In genomic region chr1:28885472-28885877, GRCh38 we compare ENCODE assay signal across 10 cellular contexts. TPM values are rescaled to one million over a fixed set of nuclear protein-coding genes. Genes with fewer than 3 reads are reported as not detected.
A peak's percentile ranks its signal among the peaks of the same experiment; 100 is the strongest.
DNase-seq lines count a peak whose midpoint lies in the region; ATAC-seq, FAIRE-seq and TF ChIP-seq lines count a peak whose summit lies in the region.
"Had no signal": no experiment of that assay in that cellular context is flagged by ENCODE, and none has a peak within 500 bp of the region (broad histone marks: within the 10 kb centered on the region; RNA-seq: fewer than 3 reads in every experiment).

No MANE protein-coding gene starts in this region.

- H3K4me1 Mint-ChIP-seq in MCF 10A (ENCODE audit: insufficient read depth, unreplicated experiment) (peaks cover 40% of the 10 kb centered on the region), type B pancreatic cell (ENCODE audit: unreplicated experiment) (peaks cover 30% of the 10 kb centered on the region)
- H3K4me1 Mint-ChIP-seq in activated CD4-positive, alpha-beta memory T cell treated with anti-CD3 and anti-CD28 coated beads for 36 hours (ENCODE audit: low read depth), result peaks cover 55% of the 10 kb centered on the region

- TF ChIP-seq RAD21 in HepG2 (CRISPR knock-in tag; IDR thresholded peaks at IDR 0.05), result no peak

- no TSS peak for BruUV-seq in MCF 10A (replicated peaks; lab: Mats Ljungman, UMichigan)
- BruUV-seq in HepG2 (replicated peaks; lab: Mats Ljungman, UMichigan), result no TSS peak

- TF ChIP-seq CTCF in MCF 10A (IDR thresholded peaks at IDR 0.05; ENCODE audit: unreplicated experiment) (no peak), breast epithelium (IDR thresholded peaks at IDR 0.05) (no peak), HepG2 (CRISPR knock-in tag; IDR thresholded peaks at IDR 0.05) (no peak), type B pancreatic cell (conservative IDR thresholded peaks at IDR 0.05) (no peak)

- POLR2A ChIA-PET in MCF 10A (lab: Yijun Ruan, JAX), result interaction anchor here (0.6 to 3.2 kb wide), 10 partner anchors 17 to 1488 kb away, joined by 3 to 22 read pairs (median 4); partner anchors contain the start of genes EPB41, SRSF4 and YTHDF2
- POLR2A ChIA-PET in activated CD4-positive, alpha-beta memory T cell treated with anti-CD3 and anti-CD28 coated beads for 36 hours (lab: Charles Lee), result interaction anchor here (0.9 to 1.4 kb wide), 2 partner anchors 149 to 237 kb away, joined by 4 read pairs; partner anchors contain the start of genes RNU11 and YTHDF2
- POLR2A ChIA-PET in HepG2 (lab: Yijun Ruan, JAX), result interaction anchor here (0.9 to 2.0 kb wide), 6 partner anchors 29 to 301 kb away, joined by 3 to 12 read pairs (median 6); partner anchors contain the start of genes EPB41, RNU11 and SRSF4

- no peak for FAIRE-seq in HepG2 (lab: Jason Lieb, UNC)
- FAIRE-seq: endometrium had no signal

- H3K9me3 Mint-ChIP-seq in MCF 10A (ENCODE audit: unreplicated experiment) (no peaks in the 10 kb centered on the region), type B pancreatic cell (no peaks in the 10 kb centered on the region)
- H3K9me3 Mint-ChIP-seq in activated CD4-positive, alpha-beta memory T cell treated with anti-CD3 and anti-CD28 coated beads for 36 hours, result no peaks in the 10 kb centered on the region

- H3K4me3 ChIP-seq in breast epithelium, result no peak overlapping the region
- no peak overlapping the region for H3K4me3 ChIP-seq in HepG2 (replicated peaks in 1 of 3; ENCODE audit: insufficient read depth in 1 of 3, low read depth in 2 of 3, low read length in 3 of 3)
- H3K4me3 ChIP-seq: Peyer's patch had no signal

- no peak overlapping the region for H3K4me3 Mint-ChIP-seq in MCF 10A (ENCODE audit: unreplicated experiment)
- no peak overlapping the region for H3K4me3 Mint-ChIP-seq in activated CD4-positive, alpha-beta memory T cell treated with anti-CD3 and anti-CD28 coated beads for 36 hours
- peak overlapping the region; percentile 89 for H3K4me3 Mint-ChIP-seq in type B pancreatic cell

- H3K27ac Mint-ChIP-seq in MCF 10A (ENCODE audit: low read depth, unreplicated experiment) (peak overlapping the region; percentile 89), type B pancreatic cell (peak overlapping the region; percentile 86)
- no peak overlapping the region for H3K27ac Mint-ChIP-seq in activated CD4-positive, alpha-beta memory T cell treated with anti-CD3 and anti-CD28 coated beads for 36 hours

- H3K27me3 Mint-ChIP-seq in MCF 10A (ENCODE audit: insufficient read depth, unreplicated experiment), result no peaks in the 10 kb centered on the region
- H3K27me3 Mint-ChIP-seq in activated CD4-positive, alpha-beta memory T cell treated with anti-CD3 and anti-CD28 coated beads for 36 hours, result no peaks in the 10 kb centered on the region
- H3K27me3 Mint-ChIP-seq in type B pancreatic cell, result peaks cover 17% of the 10 kb centered on the region

- DNase-seq in MCF 10A (ENCODE audit: unreplicated experiment) (no peak), breast epithelium (ENCODE audit: low spot score in 2 of 2) (no peak), HepG2 (ENCODE audit: low spot score) (no peak), type B pancreatic cell (ENCODE audit: extremely low spot score, unreplicated experiment) (no peak)
- DNase-seq in activated CD4-positive, alpha-beta memory T cell treated with anti-CD3 and anti-CD28 coated beads for 36 hours, result peak; percentile 13

- peaks cover 13% of the 10 kb centered on the region for H3K79me2 ChIP-seq in HepG2 (ENCODE audit: insufficient read depth, low read length)

- in situ Hi-C loops in HepG2 (cut with HindIII; ENCODE audit: extremely low pct_ligation_motif_present, low pct_unique_long_range_greater_than_20kb), result loop anchor here (10.0 kb wide), 2 partner anchors 99 to 239 kb away; partner anchors contain the start of gene TMEM200B

- no peaks in the 10 kb centered on the region for H3K36me3 Mint-ChIP-seq in MCF 10A (ENCODE audit: insufficient read depth, unreplicated experiment)
- peaks cover 1% of the 10 kb centered on the region for H3K36me3 Mint-ChIP-seq in activated CD4-positive, alpha-beta memory T cell treated with anti-CD3 and anti-CD28 coated beads for 36 hours
- no peaks in the 10 kb centered on the region for H3K36me3 Mint-ChIP-seq in type B pancreatic cell

- intact Hi-C loops in MCF 10A (cut with micrococcal nuclease) (loop anchor here (10.0 kb wide), 1 partner anchor 1819 kb away; no protein-coding TSS in a partner anchor), breast epithelium (cut with DNase I; ENCODE audit: low total_unique reads) (loop anchor here (10.0 kb wide), 1 partner anchor 149 kb away; no protein-coding TSS in a partner anchor), HepG2 (cut with micrococcal nuclease; ENCODE audit: unreplicated experiment) (loop anchor here (5.0 to 10.0 kb wide), 2 partner anchors 239 to 297 kb away; partner anchors contain the start of genes SRSF4 and TMEM200B)
- intact Hi-C loops in activated CD4-positive, alpha-beta memory T cell treated with anti-CD3 and anti-CD28 coated beads for 36 hours (cut with micrococcal nuclease), result loop anchor here (1.0 to 5.0 kb wide), 7 partner anchors 29 to 378 kb away; partner anchors contain the start of genes EPB41, RCC1 and SRSF4

- H3K27ac ChIP-seq in breast epithelium, result peak overlapping the region in 1 of 2 donors; percentile 6
- peak overlapping the region; percentile 33 for H3K27ac ChIP-seq in HepG2 (ENCODE audit: extremely low read length, insufficient read depth, low read length)

- TF ChIP-seq POLR2A in breast epithelium (IDR thresholded peaks at IDR 0.05), result no peak
- TF ChIP-seq POLR2A in HepG2 (IDR thresholded peaks at IDR 0.05; ENCODE audit: insufficient read depth in 1 of 2, low read depth in 2 of 2, low read length in 2 of 2), result no peak

- no peaks in the 10 kb centered on the region; the same call in 1 of the 2 replicates for H4K20me1 ChIP-seq in HepG2 (ENCODE audit: insufficient read depth, low read length)

- CTCF ChIA-PET in MCF 10A (lab: Yijun Ruan, JAX) (interaction anchor here (0.6 to 11.8 kb wide), 5 partner anchors 37 to 348 kb away, joined by 3 to 311 read pairs (median 6); no protein-coding TSS in a partner anchor), HepG2 (lab: Yijun Ruan, JAX; ENCODE audit: low intra/inter-chr PET ratio, low total read pairs) (no interaction called here)
- CTCF ChIA-PET in activated CD4-positive, alpha-beta memory T cell treated with anti-CD3 and anti-CD28 coated beads for 36 hours (lab: Charles Lee), result interaction anchor here (0.7 to 4.0 kb wide), 10 partner anchors 28 to 317 kb away, joined by 3 to 71 read pairs (median 6); partner anchors contain the start of genes EPB41 and SRSF4

- no peaks in the 10 kb centered on the region for H3K4me1 ChIP-seq in breast epithelium
- H3K4me1 ChIP-seq in HepG2 (ENCODE audit: insufficient read depth, low read length), result peaks cover 46% of the 10 kb centered on the region

- no peak for TF ChIP-seq EP300 in HepG2 (IDR thresholded peaks at IDR 0.05; ENCODE audit: low read depth in 2 of 2, low read length in 2 of 2)
- no peak for TF ChIP-seq EP300 in HepG2 (CRISPR knock-in tag; IDR thresholded peaks at IDR 0.05; ENCODE audit: borderline replicate concordance)

- H3K27me3 ChIP-seq in breast epithelium, result no peaks in the 10 kb centered on the region
- no peaks in the 10 kb centered on the region; a peak in 1 of 5 replicates for H3K27me3 ChIP-seq in HepG2 (ENCODE audit: control insufficient read depth in 1 of 2, insufficient read depth in 2 of 2, low read length in 2 of 2)
- H3K27me3 ChIP-seq: Peyer's patch had no signal

- H3K36me3 ChIP-seq in breast epithelium (no peaks in the 10 kb centered on the region), HepG2 (replicated peaks in 1 of 2; ENCODE audit: control insufficient read depth in 1 of 2, insufficient read depth in 2 of 2, low read length in 2 of 2) (no peaks in the 10 kb centered on the region)
- H3K36me3 ChIP-seq: Peyer's patch had no signal

- ATAC-seq in HepG2 (no peak), HG03457 (IDR thresholded peaks at IDR 0.05; ENCODE audit: unreplicated experiment) (no peak), HG03139 (IDR thresholded peaks at IDR 0.05; ENCODE audit: unreplicated experiment) (no peak), GM19023 (IDR thresholded peaks at IDR 0.05; ENCODE audit: unreplicated experiment) (no peak)

- 86% methylated on average over 7 of the region's 7 CpGs for WGBS in HepG2 (ENCODE audit: low lambda C conversion rate)

- H3K9me3 ChIP-seq in breast epithelium, result no peaks in the 10 kb centered on the region
- H3K9me3 ChIP-seq in HepG2 (ENCODE audit: low read length), result no peaks in the 10 kb centered on the region
- H3K9me3 ChIP-seq: Peyer's patch had no signal

- peak overlapping the region; percentile 83; the same call in 1 of the 2 replicates for H3K4me2 ChIP-seq in HepG2 (ENCODE audit: low read depth, low read length)

- no peak overlapping the region for H3K9ac ChIP-seq in HepG2 (ENCODE audit: insufficient read depth, low read depth, low read length)

- no peak overlapping the region for H2AFZ ChIP-seq in HepG2 (ENCODE audit: low read length)

RNA-seq across cellular contexts. Expression of gene EPB41, which starts 28.9 kb away (rescaled TPM):
- 15.0 and 23.0 TPM in 2 replicates for total RNA-seq in MCF 10A (2022)
- total RNA-seq in breast epithelium, result 10 to 100 TPM; 36.2 to 67.2 (median 51.8) TPM
- 10 to 100 TPM; 67.6 to 71.0 TPM for total RNA-seq in activated CD4-positive, alpha-beta memory T cell treated with anti-CD3 and anti-CD28 coated beads for 36 hours
- 34.5 and 51.4 TPM in 2 replicates for total RNA-seq in HepG2 (2016; rRNA removed; fragmentation: Illumina TruSeq; extraction: Trizol)
- total RNA-seq in HepG2 (2016; cell fraction: cytosol; rRNA removed; fragmentation: Illumina TruSeq; extraction: Trizol; ENCODE audit: low read depth), result 9.0 and 9.5 TPM in 2 replicates
- 34.2 and 48.2 TPM in 2 replicates for total RNA-seq in HepG2 (2016; cell fraction: insoluble cytoplasmic fraction; rRNA removed; fragmentation: Illumina TruSeq; extraction: Trizol)
- 15.6 and 16.3 TPM in 2 replicates for total RNA-seq in HepG2 (2016; cell fraction: membrane; rRNA removed; fragmentation: Illumina TruSeq; extraction: Trizol)
- total RNA-seq in HepG2 (2016; cell fraction: nucleus; rRNA removed; fragmentation: Illumina TruSeq; extraction: Trizol), result 27.9 and 32.7 TPM in 2 replicates
- 38.5 and 46.7 TPM in 2 replicates for polyA plus RNA-seq in HepG2 (2011; rRNA removed)
- polyA plus RNA-seq in HepG2 (2011; cell fraction: cytosol; rRNA removed), result 23.2 and 32.0 TPM in 2 replicates
- polyA plus RNA-seq in HepG2 (2011; cell fraction: nucleus; rRNA removed), result 25.8 and 30.0 TPM in 2 replicates
- polyA plus RNA-seq in HepG2 (2012), result 22.0 and 22.4 TPM in 2 replicates
- 0.94 and 1.2 TPM in 2 replicates for polyA plus RNA-seq in HepG2 (2016; cell fraction: cytosol; fragmentation: Illumina TruSeq; extraction: Trizol; ENCODE audit: low read depth)
- 30.5 and 31.1 TPM in 2 replicates for polyA plus RNA-seq in HepG2 (2016; cell fraction: insoluble cytoplasmic fraction; fragmentation: Illumina TruSeq; extraction: Trizol; ENCODE audit: low read depth)
- 4.9 and 5.6 TPM in 2 replicates for polyA plus RNA-seq in HepG2 (2016; cell fraction: membrane; fragmentation: Illumina TruSeq; extraction: Trizol; ENCODE audit: low read depth)
- polyA plus RNA-seq in HepG2 (2016; cell fraction: nucleus; fragmentation: Illumina TruSeq; extraction: Trizol; ENCODE audit: insufficient read depth, low read depth), result 29.4 and 29.5 TPM in 2 replicates
- 24.7 and 34.0 TPM in 2 replicates for polyA minus RNA-seq in HepG2 (2011; rRNA and poly(A)+ RNA removed; ENCODE audit: low replicate concordance)
- polyA minus RNA-seq in HepG2 (2011; cell fraction: cytosol; rRNA and poly(A)+ RNA removed), result 34.3 and 35.4 TPM in 2 replicates
- 56.5 and 61.2 TPM in 2 replicates for polyA minus RNA-seq in HepG2 (2011; cell fraction: nucleus; rRNA and poly(A)+ RNA removed)
- total RNA-seq in type B pancreatic cell (ENCODE audit: low replicate concordance), result 76.1 and 82.9 TPM in 2 replicates
